ENCODE assay signal across 8 cellular contexts in genomic region chr6:127341471-127342202, GRCh38. TPM values are rescaled to one million over a fixed set of nuclear protein-coding genes. Genes with fewer than 3 reads are reported as not detected.
DNase-seq lines count a peak whose midpoint lies in the region; ATAC-seq, FAIRE-seq and TF ChIP-seq lines count a peak whose summit lies in the region.

No MANE protein-coding gene starts in this region.

- H3K27ac ChIP-seq in dorsolateral prefrontal cortex (no peak overlapping the region), small intestine (ENCODE audit: low read depth in 1 of 2, low read length in 1 of 2) (peak overlapping the region in 1 of 2 donors; percentile 41)

- FAIRE-seq in small intestine (lab: Jason Lieb, UNC), result no peak

- peak; percentile 38 for ATAC-seq in HG03432 (IDR thresholded peaks at IDR 0.05; ENCODE audit: unreplicated experiment)

- peak; percentile 35 for DNase-seq in SKM-1 treated with dmso at 0.1 percent for 144 hours (lab: John Stamatoyannopoulos, UW; ENCODE audit: unreplicated experiment)
- DNase-seq in SKM-1 (lab: John Stamatoyannopoulos, UW; ENCODE audit: unreplicated experiment), result no peak
- DNase-seq in dorsolateral prefrontal cortex, result no peak
- DNase-seq in small intestine, result peak; percentile 22
- DNase-seq in GM19238 (ENCODE audit: insufficient read length, low spot score), result no peak
- DNase-seq in lower leg skin (ENCODE audit: low spot score in 2 of 2), result no peak
- no peak for DNase-seq in NCI-H82 (lab: John Stamatoyannopoulos, UW)

- H3K27me3 ChIP-seq in dorsolateral prefrontal cortex (no peaks in the 10 kb centered on the region), small intestine (ENCODE audit: control insufficient read depth in 2 of 2, insufficient read depth in 2 of 2, low read length in 2 of 2) (no peaks in the 10 kb centered on the region)

- H3K4me1 ChIP-seq in small intestine (ENCODE audit: control insufficient read depth in 2 of 2, insufficient read depth in 1 of 2, low read depth in 1 of 2, low read length in 1 of 2), result peaks cover 12% of the 10 kb centered on the region in 2 donors

- no peaks in the 10 kb centered on the region for H3K9me3 ChIP-seq in small intestine (ENCODE audit: control insufficient read depth, low read depth)

- TF ChIP-seq CTCF in dorsolateral prefrontal cortex (IDR thresholded peaks at IDR 0.05 in 54 of 56, conservative IDR thresholded peaks at IDR 0.05 in 2 of 56; ENCODE audit: low read depth in 1 of 56, partially characterized antibody in 56 of 56) (no peak), lower leg skin (IDR thresholded peaks at IDR 0.05) (no peak)

- TF ChIP-seq POLR2A in lower leg skin (IDR thresholded peaks at IDR 0.05), result no peak

- WGBS in small intestine, 3 donors, result 72 to 79% (median 77%) methylated on average over 9 of the region's 9 CpGs
- WGBS in lower leg skin, 2 donors, result 74 to 78% methylated on average over 9 of the region's 9 CpGs

- no peaks in the 10 kb centered on the region for H3K36me3 ChIP-seq in small intestine (ENCODE audit: control insufficient read depth in 2 of 2, insufficient read depth in 2 of 2, low read length in 2 of 2)

- H3K4me3 ChIP-seq in dorsolateral prefrontal cortex (peak overlapping the region in 56 of 59 donors; percentile 56 to 95 (median 80)), small intestine (ENCODE audit: low read depth in 1 of 2, low read length in 2 of 2) (peak overlapping the region in 1 of 2 donors; percentile 66), lower leg skin (ENCODE audit: low read depth, poor library complexity, severe bottlenecking) (no peak overlapping the region)

- intact Hi-C loops in dorsolateral prefrontal cortex (cut with DNase I), result no loop called here
- intact Hi-C loops in lower leg skin (cut with DNase I; ENCODE audit: low total_unique reads), result no loop called here

RNA-seq across cellular contexts. Expression of gene ECHDC1, which starts 1.8 kb away (rescaled TPM):
- 10 to 100 TPM; 24.3 to 53.0 (median 39.9) TPM for total RNA-seq in dorsolateral prefrontal cortex
- 10 to 100 TPM; 50.0 to 61.3 (median 58.7) TPM for polyA plus RNA-seq in small intestine
- 10 to 100 TPM; 25.8 to 42.4 (median 34.6) TPM for total RNA-seq in lower leg skin

Comparison
In these comparisons a context has a peak if more than half of its experiments do, and no peak if none do; other contexts are left out.
1. DNase-seq: peak in SKM-1 treated with dmso at 0.1 percent for 144 hours (single experiment) and small intestine (single experiment); none in SKM-1 (single experiment), dorsolateral prefrontal cortex (0 of 10), GM19238 (single experiment), lower leg skin (0 of 2) and NCI-H82 (single experiment).